9 cellular contexts compared by ENCODE assay signal in the genomic region with DNA sequence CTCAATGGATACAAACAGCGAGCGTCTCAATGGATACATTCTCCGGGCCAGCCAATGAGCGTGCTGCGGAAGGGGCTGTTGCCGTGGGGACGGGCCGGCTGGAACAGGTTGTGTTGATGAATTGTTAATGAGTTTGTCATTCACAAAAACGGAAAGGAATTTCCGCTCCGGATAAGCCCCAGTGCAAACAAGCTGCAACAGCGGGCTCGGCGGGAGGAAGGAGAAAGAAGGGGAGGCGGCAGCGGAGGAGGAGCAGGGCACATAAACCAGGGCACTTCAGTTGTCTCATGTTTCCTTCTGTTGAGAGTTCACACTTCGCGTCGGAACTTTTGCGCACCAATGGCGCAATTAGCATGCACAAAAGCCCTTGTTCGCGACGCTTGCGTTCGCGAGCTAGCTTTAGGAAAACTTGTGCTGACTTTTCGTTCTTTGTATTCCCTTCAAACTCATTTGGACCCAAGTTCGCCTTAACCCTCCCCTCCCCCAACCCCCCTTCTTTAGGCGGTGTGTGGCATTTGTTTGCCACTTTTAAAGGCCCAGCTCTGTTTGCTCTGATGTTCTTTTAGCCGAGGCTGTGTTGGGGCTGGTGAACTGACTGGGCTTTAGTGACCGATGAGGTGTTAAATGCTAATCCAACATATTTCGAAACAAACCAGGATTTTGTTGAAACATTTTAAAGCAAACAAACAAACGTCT. TPM values are rescaled to one million over a fixed set of nuclear protein-coding genes. Genes with fewer than 3 reads are reported as not detected.
DNase-seq lines count a peak whose midpoint lies in the region; ATAC-seq, FAIRE-seq and TF ChIP-seq lines count a peak whose summit lies in the region.
"Had no signal": no experiment of that assay in that cellular context is flagged by ENCODE, and none has a peak within 500 bp of the region (broad histone marks: within the 10 kb centered on the region; RNA-seq: fewer than 3 reads in every experiment).

A gene with protein sequence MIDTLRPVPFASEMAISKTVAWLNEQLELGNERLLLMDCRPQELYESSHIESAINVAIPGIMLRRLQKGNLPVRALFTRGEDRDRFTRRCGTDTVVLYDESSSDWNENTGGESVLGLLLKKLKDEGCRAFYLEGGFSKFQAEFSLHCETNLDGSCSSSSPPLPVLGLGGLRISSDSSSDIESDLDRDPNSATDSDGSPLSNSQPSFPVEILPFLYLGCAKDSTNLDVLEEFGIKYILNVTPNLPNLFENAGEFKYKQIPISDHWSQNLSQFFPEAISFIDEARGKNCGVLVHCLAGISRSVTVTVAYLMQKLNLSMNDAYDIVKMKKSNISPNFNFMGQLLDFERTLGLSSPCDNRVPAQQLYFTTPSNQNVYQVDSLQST (minus strand): TSS at position 10 of the 696 bp plus-strand sequence. CDS start 462 bp downstream, outside the sequence.

- no peaks in the 10 kb centered on the region for H3K9me3 ChIP-seq in neural progenitor cell (ENCODE audit: low read depth)

- peaks cover 50% of the 10 kb centered on the region for H3K27me3 Mint-ChIP-seq in GM23338 (ENCODE audit: insufficient read depth, low read depth, poor library complexity)
- H3K27me3 Mint-ChIP-seq in neural progenitor cell (ENCODE audit: insufficient read depth, low read depth): peaks cover 11% of the 10 kb centered on the region
- H3K27me3 Mint-ChIP-seq in stimulated activated naive CD8-positive, alpha-beta T cell treated with anti-CD3 and anti-CD28 coated beads, Interleukin-15, amount 100 ng/mL, for 72 hours: peaks cover 33% of the 10 kb centered on the region

- ATAC-seq in GM23338 (peak; percentile 66), SK-N-SH treated with all-trans-retinoic acid at 6 μM for 48 hours (peak; percentile 77)
- peak; percentile 82 for ATAC-seq in stimulated activated naive CD8-positive, alpha-beta T cell treated with anti-CD3 and anti-CD28 coated beads, Interleukin-15, amount 100 ng/mL, for 72 hours

- H3K27me3 ChIP-seq in GM23338 (ENCODE audit: insufficient read depth) (peaks cover 53% of the 10 kb centered on the region), neural progenitor cell (peaks cover 74% of the 10 kb centered on the region)

- H3K36me3 Mint-ChIP-seq in GM23338 (ENCODE audit: low read depth) (peaks cover 49% of the 10 kb centered on the region), neural progenitor cell (peaks cover 28% of the 10 kb centered on the region)

- H3K4me3 Mint-ChIP-seq in GM23338 (peak within 1 kb of the TSS; percentile 96), neural progenitor cell (peak within 1 kb of the TSS; percentile 97)
- peak within 1 kb of the TSS; percentile 82 to 96 for H3K4me3 Mint-ChIP-seq in stimulated activated naive CD8-positive, alpha-beta T cell treated with anti-CD3 and anti-CD28 coated beads, Interleukin-15, amount 100 ng/mL, for 72 hours

- H3K9ac ChIP-seq in neural progenitor cell: peak within 1 kb of the TSS; percentile 16

- H3K27ac Mint-ChIP-seq in GM23338: peak within 1 kb of the TSS; percentile 99
- peak within 1 kb of the TSS; percentile 78 for H3K27ac Mint-ChIP-seq in neural progenitor cell
- peak within 1 kb of the TSS; percentile 91 to 94 for H3K27ac Mint-ChIP-seq in stimulated activated naive CD8-positive, alpha-beta T cell treated with anti-CD3 and anti-CD28 coated beads, Interleukin-15, amount 100 ng/mL, for 72 hours

- DNase-seq in COR-L47 (lab: John Stamatoyannopoulos, UW): peak; percentile 97
- DNase-seq in GM23338 (ENCODE audit: low spot score): peak; percentile 99
- peak; percentile 94 for DNase-seq in NCI-H1092 (lab: John Stamatoyannopoulos, UW)
- peak; percentile 88 for DNase-seq in activated naive CD4-positive, alpha-beta T cell treated with anti-CD3 and anti-CD28 coated beads, Interleukin-2, amount 50 U/mL, for 16 hours
- peak; percentile 87 for DNase-seq in frontal cortex (ENCODE audit: low spot score in 2 of 2)
- DNase-seq in neural progenitor cell (ENCODE audit: low spot score): peak; percentile 98
- peak; percentile 87 to 95 for DNase-seq in stimulated activated naive CD8-positive, alpha-beta T cell treated with anti-CD3 and anti-CD28 coated beads, Interleukin-15, amount 100 ng/mL, for 72 hours

- H3K27ac ChIP-seq in GM23338 (ENCODE audit: low read depth) (peak within 1 kb of the TSS; percentile 99), neural progenitor cell (peak within 1 kb of the TSS; percentile 96)

- H3K4me2 ChIP-seq in GM23338: peak within 1 kb of the TSS; percentile 96
- peak within 1 kb of the TSS; percentile 97 for H3K4me2 ChIP-seq in neural progenitor cell

- H3F3A ChIP-seq in GM23338 (replicated peaks; ENCODE audit: low read depth): peaks cover 31% of the 10 kb centered on the region; the same call in 1 of the 2 replicates
- peaks cover 64% of the 10 kb centered on the region for H3F3A ChIP-seq in neural progenitor cell (ENCODE audit: low read depth)

- H2AFZ ChIP-seq in GM23338: no peak within 1 kb of the TSS
- H2AFZ ChIP-seq in neural progenitor cell (replicated peaks): peak within 1 kb of the TSS; percentile 79

- peak within 1 kb of the TSS; percentile 70 for H3K4me3 ChIP-seq in GM23338
- H3K4me3 ChIP-seq in neural progenitor cell: peak within 1 kb of the TSS; percentile 68

- H3K9me2 ChIP-seq in GM23338 (ENCODE audit: insufficient read depth): no peaks in the 10 kb centered on the region

- FAIRE-seq in frontal cortex (lab: Jason Lieb, UNC): no peak
- FAIRE-seq: islet of Langerhans had no signal

- H3K9me3 Mint-ChIP-seq in GM23338 (peaks cover 14% of the 10 kb centered on the region), neural progenitor cell (no peaks in the 10 kb centered on the region)
- no peaks in the 10 kb centered on the region for H3K9me3 Mint-ChIP-seq in stimulated activated naive CD8-positive, alpha-beta T cell treated with anti-CD3 and anti-CD28 coated beads, Interleukin-15, amount 100 ng/mL, for 72 hours

- H3K79me2 ChIP-seq in GM23338 (replicated peaks; ENCODE audit: insufficient read depth) (peaks cover 47% of the 10 kb centered on the region), neural progenitor cell (ENCODE audit: low read depth) (peaks cover 31% of the 10 kb centered on the region)

- peaks cover 47% of the 10 kb centered on the region for H3K4me1 ChIP-seq in GM23338 (ENCODE audit: insufficient read depth)
- H3K4me1 ChIP-seq in neural progenitor cell: peaks cover 55% of the 10 kb centered on the region

- H3K36me3 ChIP-seq in GM23338 (ENCODE audit: insufficient read depth): peaks cover 17% of the 10 kb centered on the region
- H3K36me3 ChIP-seq in neural progenitor cell: no peaks in the 10 kb centered on the region

- H4K20me1 ChIP-seq in GM23338 (replicated peaks; ENCODE audit: insufficient read depth) (peaks cover 18% of the 10 kb centered on the region; the same call in 1 of the 2 replicates), neural progenitor cell (ENCODE audit: low read depth) (peaks cover 41% of the 10 kb centered on the region)

- 0 out of 4 replicates have a peak, but pooled peaks of 1 of the 2 experiments have one; percentile 5 for TF ChIP-seq CTCF in GM23338 (conservative IDR thresholded peaks at IDR 0.05; ENCODE audit: low read depth in 2 of 2)
- TF ChIP-seq CTCF in neural progenitor cell (IDR thresholded peaks at IDR 0.05): no peak

- H3K4me1 Mint-ChIP-seq in GM23338 (peaks cover 48% of the 10 kb centered on the region), neural progenitor cell (peaks cover 52% of the 10 kb centered on the region)
- peaks cover 39% of the 10 kb centered on the region for H3K4me1 Mint-ChIP-seq in stimulated activated naive CD8-positive, alpha-beta T cell treated with anti-CD3 and anti-CD28 coated beads, Interleukin-15, amount 100 ng/mL, for 72 hours

TF ChIP-seq in GM23338, 12 proteins besides CTCF, POLR2A, EP300 and RAD21:
- TF ChIP-seq, protein P1, sequence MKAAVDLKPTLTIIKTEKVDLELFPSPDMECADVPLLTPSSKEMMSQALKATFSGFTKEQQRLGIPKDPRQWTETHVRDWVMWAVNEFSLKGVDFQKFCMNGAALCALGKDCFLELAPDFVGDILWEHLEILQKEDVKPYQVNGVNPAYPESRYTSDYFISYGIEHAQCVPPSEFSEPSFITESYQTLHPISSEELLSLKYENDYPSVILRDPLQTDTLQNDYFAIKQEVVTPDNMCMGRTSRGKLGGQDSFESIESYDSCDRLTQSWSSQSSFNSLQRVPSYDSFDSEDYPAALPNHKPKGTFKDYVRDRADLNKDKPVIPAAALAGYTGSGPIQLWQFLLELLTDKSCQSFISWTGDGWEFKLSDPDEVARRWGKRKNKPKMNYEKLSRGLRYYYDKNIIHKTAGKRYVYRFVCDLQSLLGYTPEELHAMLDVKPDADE (IDR thresholded peaks at IDR 0.05): peak; percentile 73
- TF ChIP-seq NANOG (IDR thresholded peaks at IDR 0.05; ENCODE audit: borderline replicate concordance) (peak; percentile 73), POLR2AphosphoS5 (IDR thresholded peaks at IDR 0.05; ENCODE audit: low read depth) (peak; percentile 4; the same call in 1 of the 2 replicates), JUNB (IDR thresholded peaks at IDR 0.05; ENCODE audit: unreplicated experiment) (no peak)

TF ChIP-seq in SK-N-SH treated with all-trans-retinoic acid at 6 μM for 48 hours, 23 proteins besides CTCF, POLR2A, EP300 and RAD21 (continues in another document):
- TF ChIP-seq, protein P2, sequence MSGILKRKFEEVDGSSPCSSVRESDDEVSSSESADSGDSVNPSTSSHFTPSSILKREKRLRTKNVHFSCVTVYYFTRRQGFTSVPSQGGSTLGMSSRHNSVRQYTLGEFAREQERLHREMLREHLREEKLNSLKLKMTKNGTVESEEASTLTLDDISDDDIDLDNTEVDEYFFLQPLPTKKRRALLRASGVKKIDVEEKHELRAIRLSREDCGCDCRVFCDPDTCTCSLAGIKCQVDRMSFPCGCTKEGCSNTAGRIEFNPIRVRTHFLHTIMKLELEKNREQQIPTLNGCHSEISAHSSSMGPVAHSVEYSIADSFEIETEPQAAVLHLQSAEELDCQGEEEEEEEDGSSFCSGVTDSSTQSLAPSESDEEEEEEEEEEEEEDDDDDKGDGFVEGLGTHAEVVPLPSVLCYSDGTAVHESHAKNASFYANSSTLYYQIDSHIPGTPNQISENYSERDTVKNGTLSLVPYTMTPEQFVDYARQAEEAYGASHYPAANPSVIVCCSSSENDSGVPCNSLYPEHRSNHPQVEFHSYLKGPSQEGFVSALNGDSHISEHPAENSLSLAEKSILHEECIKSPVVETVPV (CRISPR knock-in tag; IDR thresholded peaks at IDR 0.05): no peak
- TF ChIP-seq CSDC2 (CRISPR knock-in tag; IDR thresholded peaks at IDR 0.05) (no peak), BACH2 (CRISPR knock-in tag; IDR thresholded peaks at IDR 0.05; ENCODE audit: borderline replicate concordance) (no peak), ISL1 (CRISPR knock-in tag; IDR thresholded peaks at IDR 0.05) (no peak)

RNA-seq across cellular contexts. Expression of the gene that starts here (rescaled TPM):
- 153 and 191 TPM in 2 replicates for total RNA-seq in GM23338 (2014; rRNA removed; shearing (Covaris generic))
- 100 and 117 TPM in 2 replicates for polyA plus RNA-seq in GM23338 (2016; fragmentation: Nextera tagmentation; extraction: Ambion mirVana)
- total RNA-seq in frontal cortex (38.3 TPM), neural progenitor cell (ENCODE audit: low replicate concordance) (12.5 and 23.6 TPM in 2 replicates)

Comparison
In these comparisons a context has a peak if more than half of its experiments do, and no peak if none do; other contexts are left out.
1. Peak in every context shown above with its lines: DNase-seq, ATAC-seq, H3K4me3 ChIP-seq and H3K27ac ChIP-seq.